1 cellular context compared by ENCODE assay signal in the genomic region with DNA sequence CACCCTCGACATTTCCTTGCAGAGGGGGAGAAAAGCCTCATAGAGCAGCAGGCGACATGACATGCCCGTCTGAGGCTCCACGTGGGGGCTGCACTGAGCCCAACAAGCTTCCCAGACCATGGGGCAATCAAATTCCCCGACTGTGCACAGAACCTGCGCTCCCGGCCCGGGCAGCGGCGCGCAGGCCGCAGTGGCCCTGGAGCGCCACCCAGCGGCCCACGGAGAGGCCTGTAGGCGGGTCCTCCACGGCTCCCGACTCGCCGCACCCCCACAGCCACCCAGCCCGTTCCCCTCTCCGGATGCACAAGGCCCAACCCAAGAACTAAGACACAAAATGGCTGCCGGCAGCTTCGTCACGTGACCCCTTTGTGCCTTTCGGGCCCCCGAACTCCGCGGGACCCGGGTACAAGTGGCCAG.
TF ChIP-seq lines count a peak whose summit lies in the region.

No MANE protein-coding gene starts in this region.

TF ChIP-seq in K562, 482 proteins besides CTCF, POLR2A, EP300 and RAD21 (continued from another document and continues in another):
- TF ChIP-seq, protein P1, sequence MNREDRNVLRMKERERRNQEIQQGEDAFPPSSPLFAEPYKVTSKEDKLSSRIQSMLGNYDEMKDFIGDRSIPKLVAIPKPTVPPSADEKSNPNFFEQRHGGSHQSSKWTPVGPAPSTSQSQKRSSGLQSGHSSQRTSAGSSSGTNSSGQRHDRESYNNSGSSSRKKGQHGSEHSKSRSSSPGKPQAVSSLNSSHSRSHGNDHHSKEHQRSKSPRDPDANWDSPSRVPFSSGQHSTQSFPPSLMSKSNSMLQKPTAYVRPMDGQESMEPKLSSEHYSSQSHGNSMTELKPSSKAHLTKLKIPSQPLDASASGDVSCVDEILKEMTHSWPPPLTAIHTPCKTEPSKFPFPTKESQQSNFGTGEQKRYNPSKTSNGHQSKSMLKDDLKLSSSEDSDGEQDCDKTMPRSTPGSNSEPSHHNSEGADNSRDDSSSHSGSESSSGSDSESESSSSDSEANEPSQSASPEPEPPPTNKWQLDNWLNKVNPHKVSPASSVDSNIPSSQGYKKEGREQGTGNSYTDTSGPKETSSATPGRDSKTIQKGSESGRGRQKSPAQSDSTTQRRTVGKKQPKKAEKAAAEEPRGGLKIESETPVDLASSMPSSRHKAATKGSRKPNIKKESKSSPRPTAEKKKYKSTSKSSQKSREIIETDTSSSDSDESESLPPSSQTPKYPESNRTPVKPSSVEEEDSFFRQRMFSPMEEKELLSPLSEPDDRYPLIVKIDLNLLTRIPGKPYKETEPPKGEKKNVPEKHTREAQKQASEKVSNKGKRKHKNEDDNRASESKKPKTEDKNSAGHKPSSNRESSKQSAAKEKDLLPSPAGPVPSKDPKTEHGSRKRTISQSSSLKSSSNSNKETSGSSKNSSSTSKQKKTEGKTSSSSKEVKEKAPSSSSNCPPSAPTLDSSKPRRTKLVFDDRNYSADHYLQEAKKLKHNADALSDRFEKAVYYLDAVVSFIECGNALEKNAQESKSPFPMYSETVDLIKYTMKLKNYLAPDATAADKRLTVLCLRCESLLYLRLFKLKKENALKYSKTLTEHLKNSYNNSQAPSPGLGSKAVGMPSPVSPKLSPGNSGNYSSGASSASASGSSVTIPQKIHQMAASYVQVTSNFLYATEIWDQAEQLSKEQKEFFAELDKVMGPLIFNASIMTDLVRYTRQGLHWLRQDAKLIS (CRISPR knock-in tag; IDR thresholded peaks at IDR 0.05), result no peak; the same call in 1 of the 2 replicates
- TF ChIP-seq ZNF764 (CRISPR knock-in tag; IDR thresholded peaks at IDR 0.05; ENCODE audit: low read depth), result no peak
- TF ChIP-seq ESRRB (CRISPR knock-in tag; IDR thresholded peaks at IDR 0.05; ENCODE audit: borderline replicate concordance), result no peak
- 0 out of 2 replicates have a peak, but pooled peaks have one; percentile 35 for TF ChIP-seq ZNF347 (CRISPR knock-in tag; IDR thresholded peaks at IDR 0.05; ENCODE audit: low read depth)
- TF ChIP-seq ZNF165 (CRISPR knock-in tag; IDR thresholded peaks at IDR 0.05; ENCODE audit: borderline replicate concordance), result no peak
- no peak for TF ChIP-seq E2F5 (CRISPR knock-in tag; IDR thresholded peaks at IDR 0.05)
- TF ChIP-seq MBD2 (IDR thresholded peaks at IDR 0.05; ENCODE audit: borderline replicate concordance, low read depth), result no peak
- peak; percentile 27; the same call in 1 of the 2 replicates for TF ChIP-seq SMARCE1 (IDR thresholded peaks at IDR 0.05)
- no peak for TF ChIP-seq ZNF778 (CRISPR knock-in tag; IDR thresholded peaks at IDR 0.05)
- TF ChIP-seq U2AF1 (optimal IDR thresholded peaks at IDR 0.05; ENCODE audit: low read depth, low read length), result no peak
- no peak for TF ChIP-seq ILF3 (IDR thresholded peaks at IDR 0.05; ENCODE audit: borderline replicate concordance)
- TF ChIP-seq ATF2 (CRISPR knock-in tag; IDR thresholded peaks at IDR 0.05), result no peak
- TF ChIP-seq DDX20 (tag; IDR thresholded peaks at IDR 0.05; ENCODE audit: low read depth), result no peak
- TF ChIP-seq ZNF184 (CRISPR knock-in tag; IDR thresholded peaks at IDR 0.05), result no peak
- no peak for TF ChIP-seq ATF1 (CRISPR knock-in tag; IDR thresholded peaks at IDR 0.05)
- TF ChIP-seq ATF1 (tag; IDR thresholded peaks at IDR 0.05), result no peak
- TF ChIP-seq ZSCAN32 (CRISPR knock-in tag; IDR thresholded peaks at IDR 0.05), result no peak
- no peak for TF ChIP-seq GTF2F1 (IDR thresholded peaks at IDR 0.05; ENCODE audit: low read depth, low read length)
- no peak for TF ChIP-seq POLR2H (tag; IDR thresholded peaks at IDR 0.05; ENCODE audit: low read depth)
- TF ChIP-seq ZKSCAN8 (CRISPR knock-in tag; IDR thresholded peaks at IDR 0.05), result no peak
- TF ChIP-seq VEZF1 (CRISPR knock-in tag; IDR thresholded peaks at IDR 0.05), result 0 out of 2 replicates have a peak, but pooled peaks have one; percentile 33
- TF ChIP-seq ZC3H4 (CRISPR knock-in tag; IDR thresholded peaks at IDR 0.05; ENCODE audit: borderline replicate concordance), result no peak
- TF ChIP-seq GATAD2A (IDR thresholded peaks at IDR 0.05), result no peak; the same call in 1 of the 2 replicates
- TF ChIP-seq DACH1 (IDR thresholded peaks at IDR 0.05; ENCODE audit: partially characterized antibody), result peak; percentile 18
- TF ChIP-seq BDP1 (IDR thresholded peaks at IDR 0.05; ENCODE audit: insufficient read depth, insufficient read length), result no peak
- TF ChIP-seq, protein P2, sequence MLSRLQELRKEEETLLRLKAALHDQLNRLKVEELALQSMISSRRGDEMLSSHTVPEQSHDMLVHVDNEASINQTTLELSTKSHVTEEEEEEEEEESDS (CRISPR knock-in tag; IDR thresholded peaks at IDR 0.05), result no peak
- peak; percentile 38; the same call in 1 of the 2 replicates for TF ChIP-seq JUN (IDR thresholded peaks at IDR 0.05; ENCODE audit: borderline replicate concordance, low read depth, low read length)
- no peak for TF ChIP-seq JUN (CRISPR knock-in tag; IDR thresholded peaks at IDR 0.05; ENCODE audit: borderline replicate concordance)
- TF ChIP-seq CCAR2 (IDR thresholded peaks at IDR 0.05; ENCODE audit: low read depth, low read length), result no peak
- peak; percentile 11 to 81; a peak in 3 of 4 replicates for TF ChIP-seq RCOR1 (IDR thresholded peaks at IDR 0.05; ENCODE audit: borderline replicate concordance in 1 of 2, low read depth in 2 of 2, low read length in 2 of 2)
- TF ChIP-seq ZNF134 (CRISPR knock-in tag; conservative IDR thresholded peaks at IDR 0.05), result no peak
- TF ChIP-seq HEY1 (CRISPR knock-in tag; IDR thresholded peaks at IDR 0.05; ENCODE audit: borderline replicate concordance), result no peak
- TF ChIP-seq, protein P3, sequence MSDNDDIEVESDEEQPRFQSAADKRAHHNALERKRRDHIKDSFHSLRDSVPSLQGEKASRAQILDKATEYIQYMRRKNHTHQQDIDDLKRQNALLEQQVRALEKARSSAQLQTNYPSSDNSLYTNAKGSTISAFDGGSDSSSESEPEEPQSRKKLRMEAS (CRISPR knock-in tag; IDR thresholded peaks at IDR 0.05), result peak; percentile 77
- TF ChIP-seq MITF (IDR thresholded peaks at IDR 0.05), result no peak
- no peak for TF ChIP-seq KAT2B (IDR thresholded peaks at IDR 0.05; ENCODE audit: low read depth, low read length)
- TF ChIP-seq NFE2 (IDR thresholded peaks at IDR 0.05; ENCODE audit: low read depth), result no peak
- no peak for TF ChIP-seq GMEB1 (CRISPR knock-in tag; IDR thresholded peaks at IDR 0.05)
- TF ChIP-seq, protein P4, sequence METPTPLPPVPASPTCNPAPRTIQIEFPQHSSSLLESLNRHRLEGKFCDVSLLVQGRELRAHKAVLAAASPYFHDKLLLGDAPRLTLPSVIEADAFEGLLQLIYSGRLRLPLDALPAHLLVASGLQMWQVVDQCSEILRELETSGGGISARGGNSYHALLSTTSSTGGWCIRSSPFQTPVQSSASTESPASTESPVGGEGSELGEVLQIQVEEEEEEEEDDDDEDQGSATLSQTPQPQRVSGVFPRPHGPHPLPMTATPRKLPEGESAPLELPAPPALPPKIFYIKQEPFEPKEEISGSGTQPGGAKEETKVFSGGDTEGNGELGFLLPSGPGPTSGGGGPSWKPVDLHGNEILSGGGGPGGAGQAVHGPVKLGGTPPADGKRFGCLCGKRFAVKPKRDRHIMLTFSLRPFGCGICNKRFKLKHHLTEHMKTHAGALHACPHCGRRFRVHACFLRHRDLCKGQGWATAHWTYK (CRISPR knock-in tag; IDR thresholded peaks at IDR 0.05), result no peak
- no peak for TF ChIP-seq SETDB1 (IDR thresholded peaks at IDR 0.05; ENCODE audit: low read length)
- peak; percentile 25; the same call in 1 of the 2 replicates for TF ChIP-seq CEBPG (CRISPR knock-in tag; IDR thresholded peaks at IDR 0.05)
- TF ChIP-seq CEBPG (tag; conservative IDR thresholded peaks at IDR 0.05 in 1 of 2, IDR thresholded peaks at IDR 0.05 in 1 of 2), result no peak
- no peak for TF ChIP-seq ZNF507 (tag; conservative IDR thresholded peaks at IDR 0.05)
- no peak for TF ChIP-seq PTRF (tag; IDR thresholded peaks at IDR 0.05)
- no peak for TF ChIP-seq NR4A1 (CRISPR knock-in tag; IDR thresholded peaks at IDR 0.05)
- TF ChIP-seq NR4A1 (tag; IDR thresholded peaks at IDR 0.05), result no peak
- peak; percentile 58; the same call in 1 of the 2 replicates for TF ChIP-seq NKRF (IDR thresholded peaks at IDR 0.05; ENCODE audit: borderline replicate concordance)
- TF ChIP-seq, protein P5, sequence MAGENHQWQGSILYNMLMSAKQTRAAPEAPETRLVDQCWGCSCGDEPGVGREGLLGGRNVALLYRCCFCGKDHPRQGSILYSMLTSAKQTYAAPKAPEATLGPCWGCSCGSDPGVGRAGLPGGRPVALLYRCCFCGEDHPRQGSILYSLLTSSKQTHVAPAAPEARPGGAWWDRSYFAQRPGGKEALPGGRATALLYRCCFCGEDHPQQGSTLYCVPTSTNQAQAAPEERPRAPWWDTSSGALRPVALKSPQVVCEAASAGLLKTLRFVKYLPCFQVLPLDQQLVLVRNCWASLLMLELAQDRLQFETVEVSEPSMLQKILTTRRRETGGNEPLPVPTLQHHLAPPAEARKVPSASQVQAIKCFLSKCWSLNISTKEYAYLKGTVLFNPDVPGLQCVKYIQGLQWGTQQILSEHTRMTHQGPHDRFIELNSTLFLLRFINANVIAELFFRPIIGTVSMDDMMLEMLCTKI (IDR thresholded peaks at IDR 0.05; ENCODE audit: partially characterized antibody), result no peak
- no peak for TF ChIP-seq PPARD (CRISPR knock-in tag; IDR thresholded peaks at IDR 0.05)
